ENCODE assay signal across 8 cellular contexts in the genomic region with DNA sequence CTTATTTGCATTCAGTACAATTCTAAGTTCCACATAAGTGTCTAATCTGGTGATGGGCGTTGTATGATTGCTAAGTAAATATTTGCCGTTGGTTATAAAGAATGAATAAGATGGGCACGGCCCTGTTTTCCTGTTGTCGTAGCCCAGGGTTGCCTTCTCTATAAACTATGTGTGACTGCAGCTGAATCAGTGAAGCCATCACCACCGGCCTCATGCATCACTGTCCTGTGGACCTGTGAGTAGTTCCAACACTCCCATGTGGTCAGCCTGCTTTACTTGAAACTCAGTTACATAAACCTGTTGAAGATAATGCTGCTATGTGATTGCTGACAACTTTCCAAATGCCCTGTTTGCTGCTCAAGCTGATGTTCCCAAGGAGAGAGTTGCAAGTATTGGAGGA. TPM values are rescaled to one million over a fixed set of nuclear protein-coding genes. Genes with fewer than 3 reads are reported as not detected.
A peak's percentile ranks its signal among the peaks of the same experiment; 100 is the strongest.
DNase-seq lines count a peak whose midpoint lies in the region; ATAC-seq, FAIRE-seq and TF ChIP-seq lines count a peak whose summit lies in the region.

No MANE protein-coding gene starts in this region.

- H3K27ac ChIP-seq in CD4-positive, CD25-positive, alpha-beta regulatory T cell (ENCODE audit: insufficient read depth, low read length, poor library complexity, severe bottlenecking): peak overlapping the region; percentile 99
- no peak overlapping the region; the same call in 2 of the 3 replicates for H3K27ac ChIP-seq in K562 (ENCODE audit: extremely low read depth, low read depth, low read length)

- in situ Hi-C loops in K562 (cut with MboI): no loop called here

- peak overlapping the region; percentile 94 for H2AFZ ChIP-seq in K562 (ENCODE audit: low read depth, low read length)

- no peaks in the 10 kb centered on the region for H3K9me3 ChIP-seq in CD4-positive, CD25-positive, alpha-beta regulatory T cell (ENCODE audit: control insufficient read depth in 2 of 2, low read length in 2 of 2)
- no peaks in the 10 kb centered on the region for H3K9me3 ChIP-seq in K562 (replicated peaks; ENCODE audit: control insufficient read depth, insufficient read depth, low read depth, low read length)

- TF ChIP-seq POLR2A in K562 (conservative IDR thresholded peaks at IDR 0.05): no peak

- H3K79me2 ChIP-seq in K562 (ENCODE audit: control insufficient read depth, insufficient read depth, low read length): no peaks in the 10 kb centered on the region

- H4K20me1 ChIP-seq in K562 (replicated peaks; ENCODE audit: control insufficient read depth, insufficient read depth, low read length): no peaks in the 10 kb centered on the region

- peaks cover 6% of the 10 kb centered on the region for H3K9me1 ChIP-seq in K562 (ENCODE audit: control insufficient read depth, insufficient read depth, low read length)

- POLR2A ChIA-PET in K562 (lab: Yijun Ruan, JAX): interaction anchor here (0.5 to 3.7 kb wide), 4 partner anchors 10 to 510 kb away, joined by 3 to 33 read pairs (median 4); partner anchors contain the start of gene KLF6

- H3K27me3 ChIP-seq in CD4-positive, CD25-positive, alpha-beta regulatory T cell (ENCODE audit: control insufficient read depth, insufficient read depth, low read length): no peaks in the 10 kb centered on the region
- H3K27me3 ChIP-seq in K562 (ENCODE audit: control insufficient read depth in 2 of 2, insufficient read depth in 2 of 2, low read length in 2 of 2): no peaks in the 10 kb centered on the region; a peak in 1 of 5 replicates

- FAIRE-seq in K562 (lab: Jason Lieb, UNC): no peak

- no peaks in the 10 kb centered on the region for H3K36me3 ChIP-seq in CD4-positive, CD25-positive, alpha-beta regulatory T cell (ENCODE audit: control insufficient read depth, insufficient read depth, low read length)
- no peaks in the 10 kb centered on the region for H3K36me3 ChIP-seq in K562 (ENCODE audit: control insufficient read depth, insufficient read depth, low read length)

- H3K4me3 Mint-ChIP-seq in CD4-positive, CD25-positive, alpha-beta regulatory T cell: peak overlapping the region; percentile 52 to 89 (median 68)

- no TSS peak for BruUV-seq in K562 (replicated peaks; lab: Mats Ljungman, UMichigan)

- H3K4me2 ChIP-seq in K562 (ENCODE audit: insufficient read depth, low read length): peak overlapping the region; percentile 70

- no peaks in the 10 kb centered on the region for H3K27me3 Mint-ChIP-seq in CD4-positive, CD25-positive, alpha-beta regulatory T cell

- intact Hi-C loops in K562 (cut with micrococcal nuclease): no loop called here

- no peaks in the 10 kb centered on the region for H3K9me3 Mint-ChIP-seq in CD4-positive, CD25-positive, alpha-beta regulatory T cell

- peaks cover 0 to 80% (median 60%) of the 10 kb centered on the region in 4 donors for H3K4me1 Mint-ChIP-seq in CD4-positive, CD25-positive, alpha-beta regulatory T cell

- ATAC-seq in CD4-positive, CD25-positive, alpha-beta regulatory T cell (ENCODE audit: low read depth in 2 of 2): no peak
- ATAC-seq in K562 (no peak), HG03442 (IDR thresholded peaks at IDR 0.05; ENCODE audit: unreplicated experiment) (no peak), GM21423 (IDR thresholded peaks at IDR 0.05; ENCODE audit: unreplicated experiment) (no peak)

- H3K27ac Mint-ChIP-seq in CD4-positive, CD25-positive, alpha-beta regulatory T cell: peak overlapping the region in 1 of 3 donors; percentile 99

- peak overlapping the region; percentile 70 for H3K4me3 ChIP-seq in CD4-positive, CD25-positive, alpha-beta regulatory T cell (ENCODE audit: low read depth, low read length)
- no peak overlapping the region for H3K4me3 ChIP-seq in K562

- CTCF ChIA-PET in K562 (lab: Yijun Ruan, JAX; ENCODE audit: low intra/inter-chr PET ratio): no interaction called here

- no peak for TF ChIP-seq CTCF in K562 (IDR thresholded peaks at IDR 0.05 in 2 of 3, conservative IDR thresholded peaks at IDR 0.05 in 1 of 3; ENCODE audit: insufficient read depth in 2 of 3, low read depth in 1 of 3, low read length in 3 of 3)

- WGBS in K562 (ENCODE audit: insufficient coverage, low coverage, missing lambda C conversion rate): 41% methylated on average over 5 of the region's 5 CpGs

- DNase-seq in CD4-positive, CD25-positive, alpha-beta regulatory T cell: peak in 1 of 3 donors; percentile 52
- DNase-seq in M059J (ENCODE audit: low read depth) (peak; percentile 82), K562 (ENCODE audit: extremely low read depth in 1 of 4, low spot score in 3 of 4) (no peak), mucosa of gallbladder (ENCODE audit: low spot score) (peak; percentile 69), RPMI8226 (no peak), NCI-H2171 treated with DMSO at 0.1 percent for 48 hours (lab: John Stamatoyannopoulos, UW) (no peak)

- H3K4me1 ChIP-seq in CD4-positive, CD25-positive, alpha-beta regulatory T cell (ENCODE audit: control insufficient read depth, insufficient read depth, low read length, poor library complexity, severe bottlenecking): peaks cover 81% of the 10 kb centered on the region
- peaks cover 55 to 87% of the 10 kb centered on the region in 2 experiments for H3K4me1 ChIP-seq in K562 (replicated peaks in 1 of 2; ENCODE audit: control insufficient read depth in 2 of 2, insufficient read depth in 2 of 2, low read length in 2 of 2)

- TF ChIP-seq EP300 in K562 (IDR thresholded peaks at IDR 0.05; ENCODE audit: low read length): no peak

- TF ChIP-seq RAD21 in K562 (CRISPR knock-in tag; conservative IDR thresholded peaks at IDR 0.05 in 1 of 2, IDR thresholded peaks at IDR 0.05 in 1 of 2): no peak

- H3K36me3 Mint-ChIP-seq in CD4-positive, CD25-positive, alpha-beta regulatory T cell: no peaks in the 10 kb centered on the region

- peak overlapping the region in 1 of 2 experiments; percentile 83; a peak in 3 of 4 replicates for H3K9ac ChIP-seq in K562 (ENCODE audit: insufficient read depth in 1 of 2, low read depth in 2 of 2, low read length in 2 of 2)

TF ChIP-seq in K562, 482 proteins besides CTCF, POLR2A, EP300 and RAD21:
- TF ChIP-seq, protein P1, sequence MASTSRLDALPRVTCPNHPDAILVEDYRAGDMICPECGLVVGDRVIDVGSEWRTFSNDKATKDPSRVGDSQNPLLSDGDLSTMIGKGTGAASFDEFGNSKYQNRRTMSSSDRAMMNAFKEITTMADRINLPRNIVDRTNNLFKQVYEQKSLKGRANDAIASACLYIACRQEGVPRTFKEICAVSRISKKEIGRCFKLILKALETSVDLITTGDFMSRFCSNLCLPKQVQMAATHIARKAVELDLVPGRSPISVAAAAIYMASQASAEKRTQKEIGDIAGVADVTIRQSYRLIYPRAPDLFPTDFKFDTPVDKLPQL (IDR thresholded peaks at IDR 0.05; ENCODE audit: extremely low read depth, insufficient read length): no peak
- 0 out of 2 replicates have a peak, but pooled peaks have one; percentile 27 for TF ChIP-seq ZNF165 (CRISPR knock-in tag; IDR thresholded peaks at IDR 0.05; ENCODE audit: borderline replicate concordance)
- TF ChIP-seq BRD4 (IDR thresholded peaks at IDR 0.05): 0 out of 2 replicates have a peak, but pooled peaks have one; percentile 7

RNA-seq across cellular contexts. Expression of gene KLF6, which starts 21.6 kb away (rescaled TPM):
- total RNA-seq in CD4-positive, CD25-positive, alpha-beta regulatory T cell: 1,887 TPM
- polyA plus RNA-seq in CD4-positive, CD25-positive, alpha-beta regulatory T cell: 100 to 1,000 TPM; 630 to 812 (median 656) TPM
- 4.8 and 9.9 TPM in 2 replicates for total RNA-seq in M059J (2014; rRNA removed; shearing (Covaris generic))
- total RNA-seq in K562 (2011; cell fraction: chromatin; rRNA removed; ENCODE audit: low replicate concordance): 54.5 and 86.4 TPM in 2 replicates
- total RNA-seq in K562 (2011; cell fraction: nucleolus; rRNA removed): 136 and 139 TPM in 2 replicates
- 92.4 and 113 TPM in 2 replicates for total RNA-seq in K562 (2011; cell fraction: nucleoplasm; rRNA removed)
- total RNA-seq in K562 (2014; rRNA removed) (6.9 and 10.3 TPM in 2 replicates), K562 (2014; rRNA removed; fragmentation: Illumina TruSeq; extraction: Trizol) (7.4 and 8.0 TPM in 2 replicates), K562 (2015; rRNA removed; fragmentation: Illumina TruSeq; extraction: Trizol) (4.5 TPM in 2 replicates), K562 (2021) (23.9 and 25.2 TPM in 2 replicates), mucosa of gallbladder (165 TPM)
- polyA plus RNA-seq in K562 (2011; rRNA removed) (11.7 and 19.1 TPM in 2 replicates), K562 (2014; fragmentation: Illumina TruSeq; extraction: Trizol) (11.1 and 12.6 TPM in 2 replicates), K562 (2014; fragmentation: Nextera tagmentation; extraction: Ambion mirVana) (1 to 10 TPM; 3.2 to 3.7 TPM), K562 (2014; rRNA removed) (8.6 and 10.2 TPM in 2 replicates)
- polyA plus RNA-seq in K562 (2011; cell fraction: cytosol; rRNA removed): 6.6 and 12.0 TPM in 2 replicates
- polyA plus RNA-seq in K562 (2011; cell fraction: nucleus; rRNA removed): 52.6 and 53.4 TPM in 2 replicates
- polyA plus RNA-seq in K562 (2012): 14.7 and 29.2 TPM in 2 replicates
- 33.0 and 43.0 TPM in 2 replicates for polyA minus RNA-seq in K562 (2011; rRNA and poly(A)+ RNA removed)
- 10.3 and 16.2 TPM in 2 replicates for polyA minus RNA-seq in K562 (2011; cell fraction: cytosol; rRNA and poly(A)+ RNA removed)
- 87.2 and 133 TPM in 2 replicates for polyA minus RNA-seq in K562 (2011; cell fraction: nucleus; rRNA and poly(A)+ RNA removed)

Comparison
In these comparisons a context has a peak if more than half of its experiments do, and no peak if none do; other contexts are left out.
1. DNase-seq: peak in M059J (single experiment) and mucosa of gallbladder (single experiment); none in K562 (0 of 4), RPMI8226 (single experiment) and NCI-H2171 treated with DMSO at 0.1 percent for 48 hours (single experiment).
2. RNA of gene KLF6, which starts 21.6 kb away (total RNA-seq): 1,887 TPM in CD4-positive, CD25-positive, alpha-beta regulatory T cell (single experiment); 165 TPM in mucosa of gallbladder (single experiment), 4.8 to 9.9 TPM in M059J and 4.5 to 139 TPM in K562; every median in the first group is over 10 times any median in the second.